1 cellular context compared by ENCODE assay signal in the genomic region with DNA sequence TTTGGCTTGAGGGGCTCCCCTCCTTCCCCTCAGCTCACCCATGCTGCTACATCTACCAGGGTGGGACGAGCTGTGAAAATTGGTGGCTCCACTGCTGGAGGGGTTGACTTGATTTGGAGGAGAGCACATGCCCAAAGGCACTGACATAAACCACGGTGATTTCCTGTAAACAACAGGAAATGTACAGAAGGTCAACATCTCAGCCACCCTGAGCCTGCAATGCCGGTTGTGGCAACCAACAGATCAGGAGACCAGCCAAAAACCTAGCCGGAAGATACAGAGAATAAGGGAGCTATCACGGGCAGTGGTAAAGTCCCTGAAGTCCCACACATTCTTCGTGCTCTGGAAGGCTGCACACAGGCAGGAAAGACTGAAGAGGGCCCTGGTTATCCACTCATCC.
TF ChIP-seq lines count a peak whose summit lies in the region.

No MANE protein-coding gene starts in this region.

TF ChIP-seq in HepG2, 621 proteins besides CTCF, POLR2A, EP300 and RAD21 (continued from another document):
- TF ChIP-seq, protein P1, sequence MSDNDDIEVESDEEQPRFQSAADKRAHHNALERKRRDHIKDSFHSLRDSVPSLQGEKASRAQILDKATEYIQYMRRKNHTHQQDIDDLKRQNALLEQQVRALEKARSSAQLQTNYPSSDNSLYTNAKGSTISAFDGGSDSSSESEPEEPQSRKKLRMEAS (IDR thresholded peaks at IDR 0.05), result 0 out of 2 replicates have a peak, but pooled peaks have one; percentile 9
- TF ChIP-seq, protein P2, sequence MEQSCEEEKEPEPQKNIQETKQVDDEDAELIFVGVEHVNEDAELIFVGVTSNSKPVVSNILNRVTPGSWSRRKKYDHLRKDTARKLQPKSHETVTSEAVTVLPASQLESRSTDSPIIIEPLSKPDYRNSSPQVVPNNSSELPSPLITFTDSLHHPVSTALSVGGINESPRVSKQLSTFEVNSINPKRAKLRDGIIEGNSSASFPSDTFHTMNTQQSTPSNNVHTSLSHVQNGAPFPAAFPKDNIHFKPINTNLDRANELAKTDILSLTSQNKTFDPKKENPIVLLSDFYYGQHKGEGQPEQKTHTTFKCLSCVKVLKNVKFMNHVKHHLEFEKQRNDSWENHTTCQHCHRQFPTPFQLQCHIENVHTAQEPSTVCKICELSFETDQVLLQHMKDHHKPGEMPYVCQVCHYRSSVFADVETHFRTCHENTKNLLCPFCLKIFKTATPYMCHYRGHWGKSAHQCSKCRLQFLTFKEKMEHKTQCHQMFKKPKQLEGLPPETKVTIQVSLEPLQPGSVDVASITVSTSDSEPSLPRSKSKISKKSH (CRISPR knock-in tag; IDR thresholded peaks at IDR 0.05; ENCODE audit: borderline replicate concordance), result no peak
- TF ChIP-seq GABPA (IDR thresholded peaks at IDR 0.05; ENCODE audit: low read depth, low read length), result no peak
- TF ChIP-seq GABPA (CRISPR knock-in tag; IDR thresholded peaks at IDR 0.05; ENCODE audit: low read depth), result peak; percentile 54; the same call in 1 of the 2 replicates
- no peak for TF ChIP-seq EHMT2 (IDR thresholded peaks at IDR 0.05; ENCODE audit: borderline replicate concordance, low read depth, low read length)
